Comparison of ENCODE assay signal across 7 cellular contexts in the genomic region with DNA sequence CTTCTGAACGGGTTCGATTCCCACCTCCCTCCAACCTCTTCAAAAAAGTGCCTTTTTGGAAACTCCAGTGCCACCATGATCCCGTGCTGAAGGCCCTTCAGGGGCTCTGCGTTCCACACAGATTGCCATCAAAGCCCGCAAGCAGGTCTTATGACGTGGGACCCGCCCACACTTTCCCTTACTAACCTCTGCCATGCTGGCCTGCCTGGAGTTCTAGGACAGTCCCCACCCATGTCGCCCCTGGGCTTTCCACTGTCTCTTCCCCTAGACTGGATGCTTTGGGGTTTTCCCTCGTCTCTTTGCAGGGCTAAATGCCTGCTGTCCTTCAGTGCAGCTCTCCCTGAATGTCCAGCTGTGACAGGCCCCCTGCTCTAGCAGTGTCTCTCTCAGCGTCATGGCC.
"Had no signal": no experiment of that assay in that cellular context is flagged by ENCODE, and none has a peak within 500 bp of the region (broad histone marks: within the 10 kb centered on the region; RNA-seq: fewer than 3 reads in every experiment).

No MANE protein-coding gene starts in this region.

- H3K9me3 ChIP-seq: HAP-1 had no signal

- H3K4me3 ChIP-seq: GM23248, HAP-1 had no signal

- H3K4me1 ChIP-seq: HAP-1 had no signal

- H3K27ac Mint-ChIP-seq: HFFc6 had no signal

- DNase-seq: GM23248, GOT3, H7, HFFc6, IMR-90 had no signal

- H3K9ac ChIP-seq: GM23248 had no signal

- H3K36me3 ChIP-seq: HAP-1 had no signal

- H3K27ac ChIP-seq: GM23248, HL-60 had no signal

- H2AFZ ChIP-seq: GM23248 had no signal

- H3K9me3 Mint-ChIP-seq: HFFc6 had no signal

- H3K4me3 Mint-ChIP-seq: HFFc6 had no signal
